Comparison of ENCODE assay signal across 24 cellular contexts in genomic region chr9:116083837-116084236, GRCh38.
"Had no signal": no experiment of that assay in that cellular context is flagged by ENCODE, and none has a peak within 500 bp of the region (broad histone marks: within the 10 kb centered on the region; RNA-seq: fewer than 3 reads in every experiment).

No MANE protein-coding gene starts in this region.

- H3K4me3 ChIP-seq: colonic mucosa, esophagus squamous epithelium, gastrocnemius medialis, heart right ventricle, left lung, lower lobe of right lung, mucosa of descending colon had no signal

- H3K4me1 ChIP-seq: colonic mucosa had no signal

- H3K36me3 ChIP-seq: colonic mucosa, esophagus squamous epithelium, gastrocnemius medialis, heart right ventricle, left lung, lower lobe of right lung had no signal

- FAIRE-seq: endometrium, islet of Langerhans had no signal

- H3K9me3 ChIP-seq: colonic mucosa, esophagus squamous epithelium, gastrocnemius medialis, heart right ventricle, left lung, lower lobe of right lung, mucosa of descending colon had no signal

- H3K27ac ChIP-seq: colonic mucosa, epithelial cell of prostate, esophagus squamous epithelium, gastrocnemius medialis, heart right ventricle, left lung, lower lobe of right lung had no signal

- DNase-seq: colonic mucosa; cortex of kidney; effector CD8-positive, alpha-beta T cell; effector memory CD8-positive, alpha-beta T cell; endodermal cell; erythroblast; esophagus squamous epithelium; foreskin fibroblast; gastrocnemius medialis; glutamatergic neuron; head of caudate nucleus; heart right ventricle; hippocampal formation; left cardiac atrium; left lung; left ventricle myocardium superior; lower lobe of right lung; mesenchymal stem cell; mucosa of descending colon; naive B cell had no signal

- ATAC-seq: effector memory CD8-positive, alpha-beta T cell; esophagus mucosa; gastrocnemius medialis; left cardiac atrium; left lung; lower lobe of right lung; mucosa of descending colon had no signal

- H3K27me3 ChIP-seq: colonic mucosa, esophagus squamous epithelium, gastrocnemius medialis, heart right ventricle, left lung had no signal
